26 cellular contexts compared by ENCODE assay signal in the genomic region with DNA sequence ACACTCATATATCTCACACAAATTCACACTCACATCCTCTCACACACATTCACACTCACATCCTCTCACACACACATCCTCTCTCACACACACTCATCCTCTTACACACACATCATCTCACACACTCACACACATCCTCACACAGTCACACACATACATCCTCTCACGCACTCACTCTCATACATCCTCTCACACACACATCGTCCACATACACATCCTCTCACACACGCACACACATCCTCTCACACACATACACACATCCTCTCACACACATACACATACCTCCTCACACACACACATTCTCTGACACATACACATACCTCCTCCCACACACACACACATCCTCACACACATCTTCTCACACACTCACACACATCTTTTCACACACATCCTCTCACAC.
"Had no signal": no experiment of that assay in that cellular context is flagged by ENCODE, and none has a peak within 500 bp of the region (broad histone marks: within the 10 kb centered on the region; RNA-seq: fewer than 3 reads in every experiment).

No MANE protein-coding gene starts in this region.

- H3K27ac ChIP-seq: ascending aorta, cardiac muscle cell, WERI-Rb-1 had no signal

- H3K9me3 ChIP-seq: ascending aorta had no signal

- H3K36me3 ChIP-seq: ascending aorta, cardiac muscle cell, WERI-Rb-1 had no signal

- ATAC-seq: activated CD8-positive, alpha-beta T cell treated with anti-CD3 and anti-CD28 coated beads for 36 hours; activated T-cell treated with anti-CD3 and anti-CD28 coated beads, Interleukin-2, amount 50 U/mL, for 72 hours; activated T-helper 17 cell treated with anti-CD3 and anti-CD28 coated beads, Interleukin-2, amount 50 U/mL, for 72 hours had no signal

- H3K4me1 ChIP-seq: ascending aorta had no signal

- H3K4me3 ChIP-seq: ascending aorta, cardiac muscle cell had no signal

- H3K27me3 ChIP-seq: ascending aorta, cardiac muscle cell had no signal

- DNase-seq: activated CD4-positive, alpha-beta T cell treated with anti-CD3 and anti-CD28 coated beads, Interleukin-2, amount 50 U/mL, for 4 hours; activated CD8-positive, alpha-beta T cell treated with anti-CD3 and anti-CD28 coated beads for 36 hours; activated effector memory CD4-positive, alpha-beta T cell treated with anti-CD3 and anti-CD28 coated beads, Interleukin-2, amount 50 U/mL, for 16 hours; activated naive CD4-positive, alpha-beta T cell; activated naive CD4-positive, alpha-beta T cell treated with anti-CD3 and anti-CD28 coated beads, Interleukin-2, amount 50 U/mL, for 16 hours; activated naive CD8-positive, alpha-beta T cell treated with anti-CD3 and anti-CD28 coated beads for 36 hours; activated T-cell treated with anti-CD3 and anti-CD28 coated beads, Interleukin-2, amount 50 U/mL, for 1 hour; activated T-cell treated with anti-CD3 and anti-CD28 coated beads, Interleukin-2, amount 50 U/mL, for 72 hours; amygdala; NCI-H1048; NCI-H1105 treated with DMSO at 0.1 percent for 48 hours; NCI-H1436; NCI-H1694; NCI-H1930; NCI-H345; NCI-H526; NCI-H748 treated with DMSO at 0.1 percent for 48 hours; NK-92 treated with Interleukin-12 subunit alpha and Interleukin-12 subunit beta, amount 100 ng/mL, for 24 hours; Right ventricle myocardium superior; SW 1271; T-helper 1 cell; T-helper 9 cell; WERI-Rb-1 had no signal
